ENCODE assay signal across 19 cellular contexts in genomic region chr14:28875937-28876910, GRCh38.
DNase-seq lines count a peak whose midpoint lies in the region; ATAC-seq, FAIRE-seq and TF ChIP-seq lines count a peak whose summit lies in the region.
"Had no signal": no experiment of that assay in that cellular context is flagged by ENCODE, and none has a peak within 500 bp of the region (broad histone marks: within the 10 kb centered on the region; RNA-seq: fewer than 3 reads in every experiment).

No MANE protein-coding gene starts in this region.

- H3K27ac ChIP-seq in CD4-positive, alpha-beta memory T cell (ENCODE audit: low read depth, low read length): no peak overlapping the region
- H3K27ac ChIP-seq: gastroesophageal sphincter, GM23248, uterus had no signal

- no peak for FAIRE-seq in urothelium cell line (lab: Jason Lieb, UNC)

- no peak for TF ChIP-seq CTCF in brain (conservative IDR thresholded peaks at IDR 0.05)

- no peaks in the 10 kb centered on the region for H3K36me3 Mint-ChIP-seq in brain
- no peaks in the 10 kb centered on the region for H3K36me3 Mint-ChIP-seq in CD4-positive, alpha-beta memory T cell
- H3K36me3 Mint-ChIP-seq: memory B cell had no signal

- no peaks in the 10 kb centered on the region for H3K4me1 ChIP-seq in CD4-positive, alpha-beta memory T cell (ENCODE audit: insufficient read depth, low read length)
- H3K4me1 ChIP-seq: gastroesophageal sphincter, uterus had no signal

- intact Hi-C loops in CD4-positive, alpha-beta memory T cell (cut with micrococcal nuclease): no loop called here

- peak overlapping the region; percentile 73 to 97 (median 95) for H3K27ac Mint-ChIP-seq in brain
- H3K27ac Mint-ChIP-seq in CD4-positive, alpha-beta memory T cell: no peak overlapping the region
- H3K27ac Mint-ChIP-seq: activated CD4-positive, alpha-beta T cell treated with anti-CD3 and anti-CD28 coated beads, Interleukin-2, amount 10 ng/mL, durations not matched to agents 7 days and 5 days; activated T-cell treated with anti-CD3 and anti-CD28 coated beads, Interleukin-2, amount 50 U/mL, for 24 hours; memory B cell had no signal

- no peak for ATAC-seq in HG02623 (IDR thresholded peaks at IDR 0.05; ENCODE audit: unreplicated experiment)
- ATAC-seq: gastroesophageal sphincter; stimulated activated naive CD8-positive, alpha-beta T cell treated with anti-CD3 and anti-CD28 coated beads, Interleukin-15, Interleukin-2, amounts not matched to agents 100 U/mL and 50 U/mL, for 24 hours had no signal

- CTCF ChIA-PET in CD4-positive, alpha-beta memory T cell (lab: Charles Lee; ENCODE audit: partially characterized antibody): no interaction called here

- POLR2A ChIA-PET in CD4-positive, alpha-beta memory T cell (lab: Charles Lee; ENCODE audit: partially characterized antibody): no interaction called here

- H3K4me3 ChIP-seq in CD4-positive, alpha-beta memory T cell (ENCODE audit: low read length in 2 of 2): no peak overlapping the region
- H3K4me3 ChIP-seq: gastroesophageal sphincter, GM23248, uterus had no signal

- peaks cover 46% of the 10 kb centered on the region for H3K4me1 Mint-ChIP-seq in brain
- H3K4me1 Mint-ChIP-seq in CD4-positive, alpha-beta memory T cell: no peaks in the 10 kb centered on the region
- H3K4me1 Mint-ChIP-seq: activated CD4-positive, alpha-beta T cell treated with anti-CD3 and anti-CD28 coated beads, Interleukin-2, amount 10 ng/mL, durations not matched to agents 7 days and 5 days; memory B cell had no signal

- H3K4me3 Mint-ChIP-seq in brain: peak overlapping the region; percentile 10 to 83 (median 79)
- no peak overlapping the region for H3K4me3 Mint-ChIP-seq in CD4-positive, alpha-beta memory T cell
- H3K4me3 Mint-ChIP-seq: activated CD4-positive, alpha-beta T cell treated with anti-CD3 and anti-CD28 coated beads, Interleukin-2, amount 10 ng/mL, durations not matched to agents 7 days and 5 days; activated T-cell treated with anti-CD3 and anti-CD28 coated beads, Interleukin-2, amount 50 U/mL, for 24 hours; memory B cell had no signal

- DNase-seq in COR-L47 (lab: John Stamatoyannopoulos, UW) (peak; percentile 87), NCI-H1436 treated with DMSO at 0.1 percent for 48 hours (lab: John Stamatoyannopoulos, UW) (peak; percentile 63), NCI-H2227 treated with DMSO at 0.1 percent for 48 hours (lab: John Stamatoyannopoulos, UW) (peak; percentile 87), urothelium cell line (ENCODE audit: low spot score) (no peak)
- DNase-seq in CD4-positive, alpha-beta memory T cell: no peak
- no peak for DNase-seq in effector CD4-positive, alpha-beta T cell
- DNase-seq: activated CD4-positive, alpha-beta T cell treated with anti-CD3 and anti-CD28 coated beads, Interleukin-2, amount 10 ng/mL, durations not matched to agents 7 days and 5 days; activated T-cell treated with anti-CD3 and anti-CD28 coated beads, Interleukin-2, amount 50 U/mL, for 24 hours; Calu3; GM23248; NCI-H226; nucleus accumbens; stimulated activated naive CD8-positive, alpha-beta T cell treated with anti-CD3 and anti-CD28 coated beads, Interleukin-15, Interleukin-2, amounts not matched to agents 100 U/mL and 50 U/mL, for 24 hours; T-helper 2 cell; uterus had no signal

- H3K36me3 ChIP-seq in CD4-positive, alpha-beta memory T cell (ENCODE audit: insufficient read depth, low read length): no peaks in the 10 kb centered on the region
- H3K36me3 ChIP-seq: gastroesophageal sphincter, uterus had no signal

- no peaks in the 10 kb centered on the region for H3K9me3 Mint-ChIP-seq in brain
- peaks cover 0 to 8% (median 0%) of the 10 kb centered on the region in 8 donors for H3K9me3 Mint-ChIP-seq in CD4-positive, alpha-beta memory T cell
- H3K9me3 Mint-ChIP-seq: activated CD4-positive, alpha-beta T cell treated with anti-CD3 and anti-CD28 coated beads, Interleukin-2, amount 10 ng/mL, durations not matched to agents 7 days and 5 days; memory B cell had no signal

- no peaks in the 10 kb centered on the region for H3K27me3 Mint-ChIP-seq in brain
- H3K27me3 Mint-ChIP-seq in CD4-positive, alpha-beta memory T cell: no peaks in the 10 kb centered on the region
- H3K27me3 Mint-ChIP-seq: activated CD4-positive, alpha-beta T cell treated with anti-CD3 and anti-CD28 coated beads, Interleukin-2, amount 10 ng/mL, durations not matched to agents 7 days and 5 days; activated T-cell treated with anti-CD3 and anti-CD28 coated beads, Interleukin-2, amount 50 U/mL, for 24 hours; memory B cell had no signal

- H3K27me3 ChIP-seq in CD4-positive, alpha-beta memory T cell (ENCODE audit: insufficient read depth, low read length): no peaks in the 10 kb centered on the region
- H3K27me3 ChIP-seq: gastroesophageal sphincter, uterus had no signal

- H3K9me3 ChIP-seq in CD4-positive, alpha-beta memory T cell (ENCODE audit: control insufficient read depth in 1 of 2, low read length in 2 of 2): no peaks in the 10 kb centered on the region
- H3K9me3 ChIP-seq: gastroesophageal sphincter, uterus had no signal

Comparison
In these comparisons a context has a peak if more than half of its experiments do, and no peak if none do; other contexts are left out.
1. DNase-seq: peak in COR-L47 (single experiment), NCI-H1436 treated with DMSO at 0.1 percent for 48 hours (single experiment) and NCI-H2227 treated with DMSO at 0.1 percent for 48 hours (single experiment); none in CD4-positive, alpha-beta memory T cell (0 of 5), urothelium cell line (single experiment) and effector CD4-positive, alpha-beta T cell (single experiment).
2. H3K27ac Mint-ChIP-seq: peak in brain (5 of 5); none in CD4-positive, alpha-beta memory T cell (0 of 7).
3. H3K4me3 Mint-ChIP-seq: peak in brain (5 of 5); none in CD4-positive, alpha-beta memory T cell (0 of 8).